Comparison of ENCODE assay signal across 8 cellular contexts in genomic region chr1:198167436-198167934, GRCh38. TPM values are rescaled to one million over a fixed set of nuclear protein-coding genes. Genes with fewer than 3 reads are reported as not detected.
DNase-seq lines count a peak whose midpoint lies in the region; ATAC-seq lines count a peak whose summit lies in the region.

No MANE protein-coding gene starts in this region.

- H3K4me3 ChIP-seq in HAP-1 = no peak overlapping the region

- H3K4me3 Mint-ChIP-seq in activated naive CD4-positive, alpha-beta T cell treated with anti-CD3 and anti-CD28 coated beads for 36 hours = peak overlapping the region; percentile 55
- H3K4me3 Mint-ChIP-seq in naive B cell = peak overlapping the region in 6 of 8 donors; percentile 2 to 57 (median 37)

- H3K4me1 Mint-ChIP-seq in activated naive CD4-positive, alpha-beta T cell treated with anti-CD3 and anti-CD28 coated beads for 36 hours (ENCODE audit: low read depth) = peaks cover 90% of the 10 kb centered on the region
- peaks cover 53 to 76% (median 65%) of the 10 kb centered on the region in 3 donors for H3K4me1 Mint-ChIP-seq in naive B cell

- H3K27me3 ChIP-seq in HAP-1 (ENCODE audit: low read depth) = no peaks in the 10 kb centered on the region

- H3K9me3 Mint-ChIP-seq in activated naive CD4-positive, alpha-beta T cell treated with anti-CD3 and anti-CD28 coated beads for 36 hours = no peaks in the 10 kb centered on the region
- H3K9me3 Mint-ChIP-seq in naive B cell = no peaks in the 10 kb centered on the region

- DNase-seq in Daoy (ENCODE audit: low read depth) (peak; percentile 26), naive B cell (peak; percentile 33), HAP-1 (ENCODE audit: low spot score in 2 of 2) (no peak), NCI-H187 treated with DMSO at 0.1 percent for 48 hours (lab: John Stamatoyannopoulos, UW) (no peak), NCI-H345 treated with DMSO at 0.1 percent for 48 hours (lab: John Stamatoyannopoulos, UW; ENCODE audit: unreplicated experiment) (no peak)
- peak; percentile 44 for DNase-seq in activated naive CD4-positive, alpha-beta T cell treated with anti-CD3 and anti-CD28 coated beads for 36 hours

- peaks cover 2% of the 10 kb centered on the region for H3K36me3 Mint-ChIP-seq in activated naive CD4-positive, alpha-beta T cell treated with anti-CD3 and anti-CD28 coated beads for 36 hours (ENCODE audit: low read depth)
- H3K36me3 Mint-ChIP-seq in naive B cell = no peaks in the 10 kb centered on the region

- ATAC-seq in GM19468 (IDR thresholded peaks at IDR 0.05; ENCODE audit: extremely low read depth, unreplicated experiment) = peak; percentile 38
- peak; percentile 41 for ATAC-seq in HG03469 (IDR thresholded peaks at IDR 0.05; ENCODE audit: unreplicated experiment)
- ATAC-seq in naive B cell (ENCODE audit: low read depth in 2 of 2) = peak; percentile 57 to 60

- H3K27ac Mint-ChIP-seq in activated naive CD4-positive, alpha-beta T cell treated with anti-CD3 and anti-CD28 coated beads for 36 hours = peak overlapping the region; percentile 93
- H3K27ac Mint-ChIP-seq in naive B cell = peak overlapping the region; percentile 7 to 82 (median 34)

- H3K36me3 ChIP-seq in HAP-1 (replicated peaks) = no peaks in the 10 kb centered on the region

- in situ Hi-C loops in HAP-1 (cut with MboI; ENCODE audit: low sequenced_read_pairs) = no loop called here

- H3K9me3 ChIP-seq in HAP-1 = no peaks in the 10 kb centered on the region

- no peaks in the 10 kb centered on the region for H3K27me3 Mint-ChIP-seq in activated naive CD4-positive, alpha-beta T cell treated with anti-CD3 and anti-CD28 coated beads for 36 hours (ENCODE audit: low read depth)
- no peaks in the 10 kb centered on the region for H3K27me3 Mint-ChIP-seq in naive B cell

- intact Hi-C loops in activated naive CD4-positive, alpha-beta T cell treated with anti-CD3 and anti-CD28 coated beads for 36 hours (cut with micrococcal nuclease) = loop anchor here (1.0 to 5.0 kb wide), 10 partner anchors 8 to 1005 kb away; no protein-coding TSS in a partner anchor

- CTCF ChIA-PET in activated naive CD4-positive, alpha-beta T cell treated with anti-CD3 and anti-CD28 coated beads for 36 hours (lab: Charles Lee) = interaction anchor here (2.2 kb wide), 1 partner anchor 9 kb away, joined by 6 read pairs; no protein-coding TSS in a partner anchor

- H3K4me1 ChIP-seq in HAP-1 = no peaks in the 10 kb centered on the region; the same call in 1 of the 2 replicates

RNA-seq across cellular contexts. Expression of gene NEK7, which starts 10.7 kb away (rescaled TPM):
- 46.1 and 59.3 TPM in 2 replicates for total RNA-seq in Daoy (2014; rRNA removed; shearing (Covaris generic))
- 10 to 100 TPM; 45.6 to 49.7 TPM for total RNA-seq in activated naive CD4-positive, alpha-beta T cell treated with anti-CD3 and anti-CD28 coated beads for 36 hours
- 10 to 100 TPM; 26.4 to 41.2 (median 34.2) TPM for polyA plus RNA-seq in naive B cell (ENCODE audit: low read depth in 6 of 6)

Comparison
In these comparisons a context has a peak if more than half of its experiments do, and no peak if none do; other contexts are left out.
1. DNase-seq: peak in Daoy (single experiment), activated naive CD4-positive, alpha-beta T cell treated with anti-CD3 and anti-CD28 coated beads for 36 hours (single experiment) and naive B cell (single experiment); none in HAP-1 (0 of 2), NCI-H187 treated with DMSO at 0.1 percent for 48 hours (single experiment) and NCI-H345 treated with DMSO at 0.1 percent for 48 hours (single experiment).
2. Peak in every context shown above with its lines, with median percentiles within 50 percentile points of each other: ATAC-seq.